ENCODE assay signal across 28 cellular contexts in genomic region chr7:33210958-33211357, GRCh38.
"Had no signal": no experiment of that assay in that cellular context is flagged by ENCODE, and none has a peak within 500 bp of the region (broad histone marks: within the 10 kb centered on the region; RNA-seq: fewer than 3 reads in every experiment).

No MANE protein-coding gene starts in this region.

- FAIRE-seq: colon, endometrium, endothelial cell of umbilical vein, frontal cortex had no signal

- H3K4me3 ChIP-seq: colonic mucosa, coronary artery, dorsolateral prefrontal cortex, esophagus muscularis mucosa, esophagus squamous epithelium, gastrocnemius medialis, gastroesophageal sphincter, heart left ventricle, heart right ventricle had no signal

- H3K4me1 ChIP-seq: colonic mucosa, esophagus squamous epithelium, foreskin keratinocyte, gastrocnemius medialis, heart left ventricle, heart right ventricle had no signal

- H3K36me3 ChIP-seq: colonic mucosa had no signal

- H3K27me3 ChIP-seq: colonic mucosa, dorsolateral prefrontal cortex, esophagus muscularis mucosa, esophagus squamous epithelium, foreskin keratinocyte, gastrocnemius medialis, gastroesophageal sphincter, heart left ventricle, heart right ventricle had no signal

- ATAC-seq: effector memory CD8-positive, alpha-beta T cell; esophagus mucosa; foreskin keratinocyte; gastrocnemius medialis; gastroesophageal sphincter; heart left ventricle; heart right ventricle had no signal

- H3K27ac ChIP-seq: colonic mucosa, coronary artery, dorsolateral prefrontal cortex, epithelial cell of prostate, esophagus muscularis mucosa, esophagus squamous epithelium, foreskin keratinocyte, gastrocnemius medialis, gastroesophageal sphincter, heart left ventricle, heart right ventricle had no signal

- DNase-seq: colonic mucosa; cortex of kidney; dermis blood vessel endothelial cell; dorsolateral prefrontal cortex; effector CD4-positive, alpha-beta T cell; effector CD8-positive, alpha-beta T cell; effector memory CD4-positive, alpha-beta T cell; effector memory CD8-positive, alpha-beta T cell; endodermal cell; erythroblast; esophagus squamous epithelium; foreskin fibroblast; foreskin keratinocyte; foreskin melanocyte; gastrocnemius medialis; glutamatergic neuron; head of caudate nucleus; heart left ventricle; heart right ventricle had no signal

- H3K9me3 ChIP-seq: colonic mucosa had no signal
